ENCODE assay signal across 14 cellular contexts in the genomic region with DNA sequence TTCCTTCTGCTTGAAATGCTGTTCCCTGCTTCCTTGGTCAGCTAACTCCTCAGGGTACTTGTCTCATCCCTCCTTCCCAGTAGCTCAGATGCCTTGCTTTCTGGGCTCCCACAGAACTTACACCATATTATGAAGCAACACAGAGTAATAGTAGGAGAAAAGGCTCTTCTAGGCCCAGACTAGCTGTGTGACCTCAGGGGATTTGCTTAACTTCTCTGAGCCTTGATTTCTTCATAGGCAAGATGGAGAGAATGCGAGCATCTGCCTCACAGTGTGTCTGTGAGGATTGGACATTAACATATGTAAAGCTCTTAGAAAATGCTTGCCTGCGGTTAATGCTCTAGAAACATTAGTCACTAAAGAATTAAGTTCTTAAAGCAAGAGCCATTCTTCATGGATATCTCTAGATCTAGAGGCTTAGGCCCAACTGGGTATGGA. TPM values are rescaled to one million over a fixed set of nuclear protein-coding genes. Genes with fewer than 3 reads are reported as not detected.
DNase-seq lines count a peak whose midpoint lies in the region; ATAC-seq and TF ChIP-seq lines count a peak whose summit lies in the region.
"Had no signal": no experiment of that assay in that cellular context is flagged by ENCODE, and none has a peak within 500 bp of the region (broad histone marks: within the 10 kb centered on the region; RNA-seq: fewer than 3 reads in every experiment).

No MANE protein-coding gene starts in this region.

- H3K4me3 ChIP-seq in GM23338 (no peak overlapping the region), spleen (peak overlapping the region in 7 of 8 donors; percentile 0 to 71 (median 35)), adrenal gland (no peak overlapping the region)

- TF ChIP-seq POLR2A in spleen (IDR thresholded peaks at IDR 0.05), result no peak
- TF ChIP-seq POLR2A in adrenal gland (IDR thresholded peaks at IDR 0.05), result no peak

- TF ChIP-seq CTCF in GM23338 (conservative IDR thresholded peaks at IDR 0.05; ENCODE audit: low read depth in 2 of 2) (no peak), spleen (IDR thresholded peaks at IDR 0.05 in 8 of 11, conservative IDR thresholded peaks at IDR 0.05 in 3 of 11) (no peak), adrenal gland (IDR thresholded peaks at IDR 0.05) (no peak)

- DNase-seq in GM23338 (ENCODE audit: low spot score) (peak; percentile 39), T-cell (no peak), spleen (no peak), adrenal gland (no peak), HCEC 1CT (no peak)
- DNase-seq: activated CD8-positive, alpha-beta T cell treated with anti-CD3 and anti-CD28 coated beads, Interleukin-2, amount 10 ng/mL, durations not matched to agents 7 days and 5 days; activated effector memory CD4-positive, alpha-beta T cell treated with Interleukin-2 at 50 U/mL for 16 hours; central memory CD4-positive, alpha-beta T cell; NCI-H748 treated with DMSO at 0.1 percent for 48 hours; SHP77; stimulated activated CD4-positive, alpha-beta T cell treated with anti-CD3 and anti-CD28 coated beads, Interleukin-4, amount 100 ng/mL, for 4 hours had no signal

- H3K27me3 Mint-ChIP-seq in GM23338 (ENCODE audit: insufficient read depth, low read depth, poor library complexity) (peaks cover 7% of the 10 kb centered on the region), T-cell (no peaks in the 10 kb centered on the region)

- H3K27ac Mint-ChIP-seq in GM23338, result peak overlapping the region; percentile 89
- H3K27ac Mint-ChIP-seq in T-cell, result no peak overlapping the region

- H3K27me3 ChIP-seq in GM23338 (ENCODE audit: insufficient read depth), result no peaks in the 10 kb centered on the region
- no peaks in the 10 kb centered on the region for H3K27me3 ChIP-seq in layer of hippocampus (ENCODE audit: control insufficient read depth, insufficient read depth, low read length)
- no peaks in the 10 kb centered on the region for H3K27me3 ChIP-seq in spleen (replicated peaks in 1 of 7)
- no peaks in the 10 kb centered on the region for H3K27me3 ChIP-seq in adrenal gland

- H3K9me3 Mint-ChIP-seq in GM23338 (peaks cover 3% of the 10 kb centered on the region; the same call in 2 of the 3 replicates), T-cell (no peaks in the 10 kb centered on the region)

- H3K36me3 ChIP-seq in GM23338 (ENCODE audit: insufficient read depth) (no peaks in the 10 kb centered on the region), spleen (no peaks in the 10 kb centered on the region), adrenal gland (replicated peaks in 1 of 2) (no peaks in the 10 kb centered on the region)

- H3K4me1 Mint-ChIP-seq in GM23338 (peaks cover 31% of the 10 kb centered on the region), T-cell (peaks cover 11 to 21% (median 19%) of the 10 kb centered on the region in 3 donors)

- H4K20me1 ChIP-seq in GM23338 (replicated peaks; ENCODE audit: insufficient read depth), result no peaks in the 10 kb centered on the region

- H3K9me2 ChIP-seq in GM23338 (ENCODE audit: insufficient read depth), result no peaks in the 10 kb centered on the region

- CTCF ChIA-PET in T-cell (lab: Charles Lee), result interaction anchor here in 1 of 2 donors (0.6 to 1.4 kb wide), 3 partner anchors 10 to 97 kb away, joined by 3 read pairs; no protein-coding TSS in a partner anchor

- ATAC-seq in GM23338 (0 out of 3 replicates have a peak, but pooled peaks have one; percentile 9), T-cell (replicated peaks in 1 of 4) (no peak), HG02973 (IDR thresholded peaks at IDR 0.05; ENCODE audit: unreplicated experiment) (no peak)
- ATAC-seq: activated CD8-positive, alpha-beta T cell treated with anti-CD3 and anti-CD28 coated beads, Interleukin-2, amount 10 ng/mL, durations not matched to agents 7 days and 5 days had no signal

- H3K9me3 ChIP-seq in spleen, result no peaks in the 10 kb centered on the region
- no peaks in the 10 kb centered on the region for H3K9me3 ChIP-seq in adrenal gland (replicated peaks in 1 of 3)

- H3F3A ChIP-seq in GM23338 (replicated peaks; ENCODE audit: low read depth), result peaks cover 8% of the 10 kb centered on the region; the same call in 1 of the 2 replicates

- intact Hi-C loops in spleen (cut with DNase I; ENCODE audit: low total_unique reads) (no loop called here), adrenal gland (cut with DNase I) (no loop called here)

- no peaks in the 10 kb centered on the region for H3K79me2 ChIP-seq in GM23338 (replicated peaks; ENCODE audit: insufficient read depth)

- H3K36me3 Mint-ChIP-seq in GM23338 (ENCODE audit: low read depth) (no peaks in the 10 kb centered on the region), T-cell (no peaks in the 10 kb centered on the region)

- POLR2A ChIA-PET in T-cell (lab: Charles Lee), result interaction anchor here (0.5 to 0.6 kb wide), 2 partner anchors 97 to 109 kb away, joined by 3 to 7 read pairs; no protein-coding TSS in a partner anchor

- peak overlapping the region; percentile 35 for H3K27ac ChIP-seq in GM23338 (ENCODE audit: low read depth)
- H3K27ac ChIP-seq in layer of hippocampus (ENCODE audit: low read depth, low read length), result peak overlapping the region; percentile 60
- H3K27ac ChIP-seq in spleen, result peak overlapping the region in 7 of 8 donors; percentile 6 to 89 (median 82)
- H3K27ac ChIP-seq in adrenal gland, result peak overlapping the region in 2 of 5 donors; percentile 17 to 67

- peaks cover 17% of the 10 kb centered on the region; the same call in 1 of the 2 replicates for H3K4me1 ChIP-seq in GM23338 (ENCODE audit: insufficient read depth)
- H3K4me1 ChIP-seq in spleen, result peaks cover 8 to 66% (median 50%) of the 10 kb centered on the region in 6 donors
- H3K4me1 ChIP-seq in adrenal gland (replicated peaks in 1 of 2), result peaks cover 20 to 31% of the 10 kb centered on the region in 2 donors

- peak overlapping the region; percentile 71; the same call in 2 of the 3 replicates for H3K4me3 Mint-ChIP-seq in GM23338
- H3K4me3 Mint-ChIP-seq in T-cell, result peak overlapping the region in 2 of 3 donors; percentile 11 to 78

- H3K4me2 ChIP-seq in GM23338, result no peak overlapping the region; the same call in 1 of the 2 replicates

- 79 to 94% (median 93%) methylated on average over 2 of the region's 2 CpGs for WGBS in spleen, 5 donors
- 89 to 100% (median 94%) methylated on average over 2 of the region's 2 CpGs for WGBS in adrenal gland, 4 donors

- H2AFZ ChIP-seq in GM23338, result no peak overlapping the region

TF ChIP-seq in GM23338, 12 proteins besides CTCF, POLR2A, EP300 and RAD21 (continues in another document):
- TF ChIP-seq POLR2AphosphoS5 (IDR thresholded peaks at IDR 0.05; ENCODE audit: low read depth) (no peak), EZH2phosphoT487 (IDR thresholded peaks at IDR 0.05; ENCODE audit: unreplicated experiment) (no peak), REST (IDR thresholded peaks at IDR 0.05; ENCODE audit: unreplicated experiment) (no peak)

RNA-seq across cellular contexts. Expression of gene PECAM1, which starts 22.3 kb away (rescaled TPM):
- 0.04 TPM in 1 of 2 replicates, not detected in the other for total RNA-seq in GM23338 (2014; rRNA removed; shearing (Covaris generic))
- not detected in 2 replicates for polyA plus RNA-seq in GM23338 (2016; fragmentation: Nextera tagmentation; extraction: Ambion mirVana)
- 10 to 100 TPM; 20.9 to 69.3 (median 57.1) TPM for total RNA-seq in T-cell
- 100 to 1,000 TPM; 184 to 318 (median 215) TPM for total RNA-seq in spleen
- 10 to 100 TPM; 18.5 to 30.3 (median 21.0) TPM for polyA plus RNA-seq in spleen
- total RNA-seq in adrenal gland, result 100 to 1,000 TPM in 3 of 8 donors, 10 to 100 TPM in 5; 32.1 to 119 (median 76.7) TPM
- 10 to 100 TPM; 11.6 to 46.0 (median 27.6) TPM for polyA plus RNA-seq in adrenal gland

RNA-seq across cellular contexts. Expression of gene MILR1, which starts 36.0 kb away (rescaled TPM):
- total RNA-seq in GM23338 (2014; rRNA removed; shearing (Covaris generic)), result not detected in 2 replicates
- 0.39 TPM in 1 of 2 replicates, not detected in the other for polyA plus RNA-seq in GM23338 (2016; fragmentation: Nextera tagmentation; extraction: Ambion mirVana)
- total RNA-seq in T-cell, result under 1 TPM in 2 of 5 donors, not detected in 3; 0.22 to 0.76 TPM
- 10 to 100 TPM; 18.9 to 55.0 (median 29.1) TPM for total RNA-seq in spleen
- 10 to 100 TPM; 15.6 to 26.3 (median 15.7) TPM for polyA plus RNA-seq in spleen
- 10 to 100 TPM in 6 of 8 donors, 1 to 10 TPM in 2; 6.4 to 28.0 (median 19.2) TPM for total RNA-seq in adrenal gland
- 10 to 100 TPM in 1 of 3 donors, 1 to 10 TPM in 2; 6.2 to 17.2 (median 9.1) TPM for polyA plus RNA-seq in adrenal gland
- total RNA-seq: epithelial cell of proximal tubule had no signal

Comparison
In these comparisons a context has a peak if more than half of its experiments do, and no peak if none do; other contexts are left out.
1. H3K4me3 ChIP-seq: peak in spleen (7 of 8); none in GM23338 (single experiment) and adrenal gland (0 of 4).
2. RNA of gene PECAM1, which starts 22.3 kb away (total RNA-seq): 184 to 318 TPM in spleen, 32.1 to 119 TPM in adrenal gland and 20.9 to 69.3 TPM in T-cell; 0.04 TPM in GM23338; every median in the first group is over 10 times any median in the second.